Comparison of ENCODE assay signal across 21 cellular contexts in genomic region chr18:30016179-30016578, GRCh38.
DNase-seq lines count a peak whose midpoint lies in the region; ATAC-seq, FAIRE-seq and TF ChIP-seq lines count a peak whose summit lies in the region.
"Had no signal": no experiment of that assay in that cellular context is flagged by ENCODE, and none has a peak within 500 bp of the region (broad histone marks: within the 10 kb centered on the region; RNA-seq: fewer than 3 reads in every experiment).

No MANE protein-coding gene starts in this region.

- TF ChIP-seq CTCF in HCT116 (IDR thresholded peaks at IDR 0.05 in 2 of 3, conservative IDR thresholded peaks at IDR 0.05 in 1 of 3; ENCODE audit: borderline replicate concordance in 1 of 3, insufficient read depth in 1 of 3, low read depth in 2 of 3, low read length in 2 of 3) (no peak), H1 (IDR thresholded peaks at IDR 0.05; ENCODE audit: control extremely low read depth in 1 of 3, insufficient read depth in 1 of 3, low read depth in 1 of 3, low read length in 3 of 3) (no peak)

- H4K5ac ChIP-seq in H1 (ENCODE audit: insufficient read length, low read depth, low read length): no peak overlapping the region

- no peak overlapping the region for H3K9ac ChIP-seq in HCT116 (ENCODE audit: low read length)
- no peak overlapping the region for H3K9ac ChIP-seq in H1 (replicated peaks in 1 of 4; ENCODE audit: extremely low read depth in 1 of 4, low read depth in 3 of 4, low read length in 3 of 4)
- H3K9ac ChIP-seq: GM23248 had no signal

- FAIRE-seq in H1 (lab: Jason Lieb, UNC) (no peak), urothelium cell line (lab: Jason Lieb, UNC) (no peak)
- FAIRE-seq: D721Med had no signal

- H2BK120ac ChIP-seq in H1 (replicated peaks; ENCODE audit: low read depth, low read length): no peak overlapping the region

- H3K27ac ChIP-seq in HCT116 (ENCODE audit: low read depth, low read length) (no peak overlapping the region), H1 (ENCODE audit: low read depth, low read length) (no peak overlapping the region), aorta (ENCODE audit: low read depth in 1 of 2, low read length in 2 of 2) (no peak overlapping the region)
- H3K27ac ChIP-seq: coronary artery, GM23248, heart left ventricle, pancreas, right atrium auricular region had no signal

- H3K4ac ChIP-seq in H1 (replicated peaks; ENCODE audit: insufficient read length, low read depth, low read length): no peak overlapping the region

- H3K9me3 ChIP-seq in HCT116 (ENCODE audit: control insufficient read depth in 1 of 2, insufficient read depth in 1 of 2, low read depth in 1 of 2, low read length in 2 of 2) (no peaks in the 10 kb centered on the region), H1 (ENCODE audit: insufficient read depth in 2 of 2, low read depth in 1 of 2, low read length in 1 of 2) (no peaks in the 10 kb centered on the region), aorta (ENCODE audit: control insufficient read depth, low read length) (no peaks in the 10 kb centered on the region)
- H3K9me3 ChIP-seq: heart left ventricle, pancreas, right atrium auricular region had no signal

- CTCF ChIA-PET in HCT116 (lab: Charles Lee): no interaction called here
- CTCF ChIA-PET in H1 (lab: Charles Lee; ENCODE audit: partially characterized antibody): no interaction called here

- H2BK5ac ChIP-seq in H1 (ENCODE audit: low read depth, low read length): no peak overlapping the region

- POLR2A ChIA-PET in HCT116 (lab: Charles Lee): no interaction called here
- POLR2A ChIA-PET in H1 (lab: Charles Lee; ENCODE audit: partially characterized antibody): no interaction called here

- H3K23ac ChIP-seq in H1 (ENCODE audit: insufficient read length): no peak overlapping the region

- TF ChIP-seq EP300 in H1 (IDR thresholded peaks at IDR 0.05; ENCODE audit: borderline replicate concordance in 1 of 2, low read depth in 2 of 2, low read length in 2 of 2): no peak

- H4K8ac ChIP-seq in H1 (ENCODE audit: extremely low read depth, insufficient read depth, low read length): no peak overlapping the region

- no TSS peak for BruUV-seq in HCT116 (replicated peaks; lab: Mats Ljungman, UMichigan)

- ATAC-seq in HCT116: no peak
- ATAC-seq in GM21367 (IDR thresholded peaks at IDR 0.05; ENCODE audit: unreplicated experiment): no peak
- ATAC-seq in aorta (ENCODE audit: low FRiP score): no peak
- ATAC-seq: activated CD8-positive, alpha-beta memory T cell treated with anti-CD3 and anti-CD28 coated beads, Interleukin-2, amount 10 ng/mL, durations not matched to agents 7 days and 5 days; heart left ventricle; pancreas; stimulated activated effector memory CD8-positive, alpha-beta T cell treated with anti-CD3 and anti-CD28 coated beads, Interleukin-12 subunit alpha, Interleukin-12 subunit beta, amount 100 ng/mL, for 72 hours had no signal

- no peaks in the 10 kb centered on the region for H3K27me3 ChIP-seq in HCT116 (ENCODE audit: insufficient read depth, low read length)
- no peaks in the 10 kb centered on the region for H3K27me3 ChIP-seq in H1 (replicated peaks in 1 of 4; ENCODE audit: control insufficient read depth in 3 of 4, extremely low read depth in 1 of 4, insufficient read depth in 3 of 4, low read length in 3 of 4)
- no peaks in the 10 kb centered on the region for H3K27me3 ChIP-seq in aorta (ENCODE audit: control insufficient read depth in 1 of 2, insufficient read depth in 2 of 2, low read length in 1 of 2)
- H3K27me3 ChIP-seq: heart left ventricle, right atrium auricular region had no signal

- no peaks in the 10 kb centered on the region for H3K23me2 ChIP-seq in H1 (ENCODE audit: low read depth, low read length)

- H2AFZ ChIP-seq in HCT116 (ENCODE audit: low read depth, low read length, poor library complexity, severe bottlenecking): no peak overlapping the region
- no peak overlapping the region for H2AFZ ChIP-seq in H1 (ENCODE audit: low read length)
- H2AFZ ChIP-seq: GM23248 had no signal

- H3K4me1 ChIP-seq in HCT116 (ENCODE audit: control insufficient read depth in 1 of 2, insufficient read depth in 2 of 2, low read length in 2 of 2) (peaks cover 0 to 7% of the 10 kb centered on the region in 2 experiments; a peak in 2 of 4 replicates), H1 (replicated peaks in 1 of 4; ENCODE audit: control insufficient read depth in 3 of 4, insufficient read depth in 4 of 4, low read length in 3 of 4) (no peaks in the 10 kb centered on the region), aorta (ENCODE audit: control insufficient read depth in 1 of 2, insufficient read depth in 2 of 2, low read length in 2 of 2) (no peaks in the 10 kb centered on the region)
- H3K4me1 ChIP-seq: heart left ventricle, pancreas, right atrium auricular region had no signal

- H3K36me3 ChIP-seq in HCT116 (ENCODE audit: control insufficient read depth in 1 of 2, insufficient read depth in 2 of 2, low read length in 2 of 2) (no peaks in the 10 kb centered on the region), H1 (ENCODE audit: control insufficient read depth in 2 of 4, insufficient read depth in 4 of 4, low read length in 3 of 4) (no peaks in the 10 kb centered on the region), aorta (ENCODE audit: control insufficient read depth in 1 of 2, insufficient read depth in 2 of 2, low read length in 1 of 2) (no peaks in the 10 kb centered on the region)
- H3K36me3 ChIP-seq: heart left ventricle, pancreas, right atrium auricular region had no signal

- H3K56ac ChIP-seq in H1 (replicated peaks; ENCODE audit: insufficient read length, low read depth, low read length): no peak overlapping the region

- RAD21 ChIA-PET in HCT116 (lab: Charles Lee; ENCODE audit: low non-redundant PET in 1 of 2, low total read pairs in 2 of 2, uncharacterized antibody in 2 of 2, unreplicated experiment in 2 of 2): no interaction called here

- TF ChIP-seq RAD21 in HCT116 (IDR thresholded peaks at IDR 0.05; ENCODE audit: low read depth) (no peak), H1 (IDR thresholded peaks at IDR 0.05 in 1 of 2, conservative IDR thresholded peaks at IDR 0.05 in 1 of 2; ENCODE audit: low read depth in 2 of 2, low read length in 2 of 2) (no peak)

- H3K4me3 ChIP-seq in HCT116 (replicated peaks in 1 of 2; ENCODE audit: low read depth in 1 of 2, low read length in 2 of 2) (no peak overlapping the region), H1 (ENCODE audit: extremely low read depth in 1 of 4, insufficient read depth in 2 of 4, low read depth in 3 of 4, low read length in 4 of 4) (no peak overlapping the region), aorta (ENCODE audit: low read length in 2 of 2) (no peak overlapping the region)
- H3K4me3 ChIP-seq: coronary artery, GM23248, heart left ventricle, pancreas, right atrium auricular region had no signal

- H2BK12ac ChIP-seq in H1 (ENCODE audit: low read depth, low read length): no peak overlapping the region

- H3K18ac ChIP-seq in H1 (ENCODE audit: extremely low read depth, low read length): no peak overlapping the region

- no peak overlapping the region for H2BK20ac ChIP-seq in H1 (ENCODE audit: low read length)

- H2AK5ac ChIP-seq in H1 (ENCODE audit: low read depth, low read length): no peak overlapping the region

- no peak for TF ChIP-seq POLR2A in HCT116 (IDR thresholded peaks at IDR 0.05; ENCODE audit: borderline replicate concordance, extremely low read depth, insufficient read depth, insufficient read length)
- no peak for TF ChIP-seq POLR2A in H1 (IDR thresholded peaks at IDR 0.05; ENCODE audit: control extremely low read depth in 1 of 2, low read depth in 2 of 2, low read length in 2 of 2)

- H3K79me2 ChIP-seq in HCT116 (ENCODE audit: insufficient read depth, low read length): no peaks in the 10 kb centered on the region
- no peaks in the 10 kb centered on the region for H3K79me2 ChIP-seq in H1 (ENCODE audit: control insufficient read depth in 1 of 2, insufficient read depth in 2 of 2, low read length in 2 of 2)

- 85% methylated on average over 2 of the region's 2 CpGs; no CpG with 5 or more reads in 1 of the 2 experiments for WGBS in H1 (ENCODE audit: extremely low coverage in 1 of 2, insufficient coverage in 1 of 2, insufficient read length in 1 of 2, insufficient replicate concordance in 2 of 2, low coverage in 1 of 2, low lambda C conversion rate in 2 of 2, missing lambda C conversion rate in 1 of 2), 2 experiments
- WGBS in aorta, 2 donors: 77 to 88% methylated on average over 2 of the region's 2 CpGs

- no peak overlapping the region for H3K14ac ChIP-seq in H1 (ENCODE audit: insufficient read length)

- DNase-seq in HCT116 (ENCODE audit: low read depth, low spot score) (no peak), NCI-H226 (peak; percentile 31), H1 (ENCODE audit: low read depth in 1 of 2, low spot score in 2 of 2) (no peak), urothelium cell line (ENCODE audit: low spot score) (peak; percentile 0), aorta (no peak), putamen (ENCODE audit: low spot score) (no peak)
- DNase-seq: activated CD4-positive, alpha-beta T cell treated with anti-CD3 and anti-CD28 coated beads, Interleukin-2, amount 10 ng/mL, durations not matched to agents 7 days and 5 days; activated CD8-positive, alpha-beta memory T cell treated with anti-CD3 and anti-CD28 coated beads, Interleukin-2, amount 10 ng/mL, durations not matched to agents 7 days and 5 days; activated T-cell treated with anti-CD3 and anti-CD28 coated beads, Interleukin-2, amount 50 U/mL, for 48 hours; effector memory CD4-positive, alpha-beta T cell; GM23248; heart left ventricle; NCI-H510A; pancreas; SIG-M5; stimulated activated CD4-positive, alpha-beta T cell treated with anti-CD3 and anti-CD28 coated beads, Interleukin-4, amount 100 ng/mL, for 1 hour had no signal

- H3K79me1 ChIP-seq in H1 (ENCODE audit: low read depth, low read length): no peaks in the 10 kb centered on the region

- H3K4me2 ChIP-seq in HCT116 (ENCODE audit: low read length): 0 out of 2 replicates have a peak overlapping the region, but pooled peaks have one; percentile 11
- no peak overlapping the region for H3K4me2 ChIP-seq in H1 (ENCODE audit: insufficient read depth in 1 of 2, low read depth in 2 of 2, low read length in 2 of 2)

- no peak overlapping the region for H4K91ac ChIP-seq in H1 (replicated peaks; ENCODE audit: insufficient read length, low read length)

- no peak overlapping the region for H2BK15ac ChIP-seq in H1 (ENCODE audit: low read length)

- intact Hi-C loops in HCT116 (cut with micrococcal nuclease): no loop called here
- intact Hi-C loops in aorta (cut with DNase I): no loop called here

- no peaks in the 10 kb centered on the region for H3K9me2 ChIP-seq in HCT116 (ENCODE audit: insufficient read depth)

- no peaks in the 10 kb centered on the region for H4K20me1 ChIP-seq in HCT116 (ENCODE audit: insufficient read depth)
- H4K20me1 ChIP-seq in H1 (replicated peaks in 1 of 2; ENCODE audit: control insufficient read depth in 1 of 2, insufficient read depth in 2 of 2, low read length in 2 of 2): no peaks in the 10 kb centered on the region

TF ChIP-seq in HCT116, 20 proteins besides CTCF, POLR2A, EP300 and RAD21 (continues in another document):
- TF ChIP-seq JUND (IDR thresholded peaks at IDR 0.05) (no peak), SIN3A (IDR thresholded peaks at IDR 0.05; ENCODE audit: low read depth) (no peak)

TF ChIP-seq in H1, 55 proteins besides CTCF, POLR2A, EP300 and RAD21 (continues in another document):
- TF ChIP-seq RBBP5 (IDR thresholded peaks at IDR 0.05; ENCODE audit: borderline replicate concordance, low read depth, low read length) (no peak), RFX5 (IDR thresholded peaks at IDR 0.05; ENCODE audit: borderline replicate concordance, low read depth, low read length) (no peak), RXRA (IDR thresholded peaks at IDR 0.05; ENCODE audit: insufficient read depth, low read depth, low read length) (no peak)

Comparison
In these comparisons a context has a peak if more than half of its experiments do, and no peak if none do; other contexts are left out.
1. DNase-seq: peak in NCI-H226 (single experiment) and urothelium cell line (single experiment); none in HCT116 (single experiment), H1 (0 of 2), aorta (0 of 2) and putamen (single experiment).